In the genomic region with DNA sequence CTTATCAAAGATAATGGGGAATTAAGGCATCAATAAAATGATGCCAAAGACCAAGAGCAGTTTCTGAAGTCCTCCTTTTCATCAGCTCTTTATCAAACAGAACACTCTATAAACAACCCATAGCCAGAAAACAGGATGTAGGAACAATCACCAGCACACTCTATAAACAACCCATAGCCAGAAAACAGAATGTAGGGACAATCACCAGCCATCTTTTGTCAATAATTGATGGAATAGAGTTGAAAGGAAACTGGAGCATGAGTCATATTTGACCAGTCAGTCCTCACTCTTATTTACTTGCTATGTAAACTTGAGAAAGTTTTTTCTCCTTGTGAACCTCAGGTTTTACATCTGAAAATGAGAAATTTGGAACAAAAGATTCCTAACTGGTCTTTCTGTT, we compare ENCODE assay signal across 1 cellular context.
TF ChIP-seq lines count a peak whose summit lies in the region.

No MANE protein-coding gene starts in this region.

TF ChIP-seq in HepG2, 621 proteins besides CTCF, POLR2A, EP300 and RAD21 (continued from another document and continues in another):
- TF ChIP-seq, protein P1, sequence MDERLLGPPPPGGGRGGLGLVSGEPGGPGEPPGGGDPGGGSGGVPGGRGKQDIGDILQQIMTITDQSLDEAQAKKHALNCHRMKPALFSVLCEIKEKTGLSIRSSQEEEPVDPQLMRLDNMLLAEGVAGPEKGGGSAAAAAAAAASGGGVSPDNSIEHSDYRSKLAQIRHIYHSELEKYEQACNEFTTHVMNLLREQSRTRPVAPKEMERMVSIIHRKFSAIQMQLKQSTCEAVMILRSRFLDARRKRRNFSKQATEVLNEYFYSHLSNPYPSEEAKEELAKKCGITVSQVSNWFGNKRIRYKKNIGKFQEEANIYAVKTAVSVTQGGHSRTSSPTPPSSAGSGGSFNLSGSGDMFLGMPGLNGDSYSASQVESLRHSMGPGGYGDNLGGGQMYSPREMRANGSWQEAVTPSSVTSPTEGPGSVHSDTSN (CRISPR knock-in tag; IDR thresholded peaks at IDR 0.05) = no peak
- TF ChIP-seq MYC (CRISPR knock-in tag; IDR thresholded peaks at IDR 0.05; ENCODE audit: borderline replicate concordance) (no peak), ARNT2 (CRISPR knock-in tag; IDR thresholded peaks at IDR 0.05; ENCODE audit: low read depth) (no peak), HNRNPK (IDR thresholded peaks at IDR 0.05; ENCODE audit: low read depth, low read length, poor library complexity, severe bottlenecking) (no peak), TCF7 (IDR thresholded peaks at IDR 0.05; ENCODE audit: low read depth) (peak; percentile 65), ZSCAN12 (CRISPR knock-in tag; IDR thresholded peaks at IDR 0.05) (no peak), SIN3A (IDR thresholded peaks at IDR 0.05; ENCODE audit: borderline replicate concordance, low read depth, low read length) (no peak), ZNF101 (CRISPR knock-in tag; IDR thresholded peaks at IDR 0.05; ENCODE audit: borderline replicate concordance, low read depth) (no peak), ELF3 (CRISPR knock-in tag; IDR thresholded peaks at IDR 0.05) (peak; percentile 29; the same call in 1 of the 2 replicates), FOXJ3 (CRISPR knock-in tag; IDR thresholded peaks at IDR 0.05; ENCODE audit: borderline replicate concordance) (no peak), CREB1 (IDR thresholded peaks at IDR 0.05) (no peak), CREB1 (CRISPR knock-in tag; IDR thresholded peaks at IDR 0.05) (no peak), ZC3H4 (CRISPR knock-in tag; IDR thresholded peaks at IDR 0.05; ENCODE audit: borderline replicate concordance) (no peak), CEBPG (CRISPR knock-in tag; IDR thresholded peaks at IDR 0.05) (no peak), GTF3A (CRISPR knock-in tag; conservative IDR thresholded peaks at IDR 0.05) (no peak), ZFP1 (CRISPR knock-in tag; IDR thresholded peaks at IDR 0.05) (no peak), RFX1 (IDR thresholded peaks at IDR 0.05) (no peak), ZNF33A (CRISPR knock-in tag; IDR thresholded peaks at IDR 0.05; ENCODE audit: borderline replicate concordance) (no peak), ZNF326 (CRISPR knock-in tag; IDR thresholded peaks at IDR 0.05; ENCODE audit: borderline replicate concordance) (no peak), CAMTA2 (CRISPR knock-in tag; IDR thresholded peaks at IDR 0.05; ENCODE audit: borderline replicate concordance) (no peak), AGO1 (IDR thresholded peaks at IDR 0.05; ENCODE audit: low read depth, low read length, poor library complexity, severe bottlenecking) (no peak), GABPB1 (CRISPR knock-in tag; IDR thresholded peaks at IDR 0.05) (no peak), EZH2 (conservative IDR thresholded peaks at IDR 0.05; ENCODE audit: low read depth, low read length) (no peak), ZNF501 (CRISPR knock-in tag; IDR thresholded peaks at IDR 0.05) (no peak), HOXA9 (CRISPR knock-in tag; IDR thresholded peaks at IDR 0.05; ENCODE audit: borderline replicate concordance) (no peak), RBAK (CRISPR knock-in tag; IDR thresholded peaks at IDR 0.05) (no peak), BHLHE40 (IDR thresholded peaks at IDR 0.05; ENCODE audit: low read length) (peak; percentile 5; the same call in 1 of the 2 replicates), XBP1 (CRISPR knock-in tag; IDR thresholded peaks at IDR 0.05) (no peak), RAD51 (IDR thresholded peaks at IDR 0.05; ENCODE audit: borderline replicate concordance) (no peak), ZNF296 (CRISPR knock-in tag; conservative IDR thresholded peaks at IDR 0.05) (no peak), NFATC3 (CRISPR knock-in tag; IDR thresholded peaks at IDR 0.05) (no peak)
- TF ChIP-seq, protein P2, sequence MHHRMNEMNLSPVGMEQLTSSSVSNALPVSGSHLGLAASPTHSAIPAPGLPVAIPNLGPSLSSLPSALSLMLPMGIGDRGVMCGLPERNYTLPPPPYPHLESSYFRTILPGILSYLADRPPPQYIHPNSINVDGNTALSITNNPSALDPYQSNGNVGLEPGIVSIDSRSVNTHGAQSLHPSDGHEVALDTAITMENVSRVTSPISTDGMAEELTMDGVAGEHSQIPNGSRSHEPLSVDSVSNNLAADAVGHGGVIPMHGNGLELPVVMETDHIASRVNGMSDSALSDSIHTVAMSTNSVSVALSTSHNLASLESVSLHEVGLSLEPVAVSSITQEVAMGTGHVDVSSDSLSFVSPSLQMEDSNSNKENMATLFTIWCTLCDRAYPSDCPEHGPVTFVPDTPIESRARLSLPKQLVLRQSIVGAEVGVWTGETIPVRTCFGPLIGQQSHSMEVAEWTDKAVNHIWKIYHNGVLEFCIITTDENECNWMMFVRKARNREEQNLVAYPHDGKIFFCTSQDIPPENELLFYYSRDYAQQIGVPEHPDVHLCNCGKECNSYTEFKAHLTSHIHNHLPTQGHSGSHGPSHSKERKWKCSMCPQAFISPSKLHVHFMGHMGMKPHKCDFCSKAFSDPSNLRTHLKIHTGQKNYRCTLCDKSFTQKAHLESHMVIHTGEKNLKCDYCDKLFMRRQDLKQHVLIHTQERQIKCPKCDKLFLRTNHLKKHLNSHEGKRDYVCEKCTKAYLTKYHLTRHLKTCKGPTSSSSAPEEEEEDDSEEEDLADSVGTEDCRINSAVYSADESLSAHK (CRISPR knock-in tag; IDR thresholded peaks at IDR 0.05; ENCODE audit: borderline replicate concordance) = no peak
- TF ChIP-seq, protein P3, sequence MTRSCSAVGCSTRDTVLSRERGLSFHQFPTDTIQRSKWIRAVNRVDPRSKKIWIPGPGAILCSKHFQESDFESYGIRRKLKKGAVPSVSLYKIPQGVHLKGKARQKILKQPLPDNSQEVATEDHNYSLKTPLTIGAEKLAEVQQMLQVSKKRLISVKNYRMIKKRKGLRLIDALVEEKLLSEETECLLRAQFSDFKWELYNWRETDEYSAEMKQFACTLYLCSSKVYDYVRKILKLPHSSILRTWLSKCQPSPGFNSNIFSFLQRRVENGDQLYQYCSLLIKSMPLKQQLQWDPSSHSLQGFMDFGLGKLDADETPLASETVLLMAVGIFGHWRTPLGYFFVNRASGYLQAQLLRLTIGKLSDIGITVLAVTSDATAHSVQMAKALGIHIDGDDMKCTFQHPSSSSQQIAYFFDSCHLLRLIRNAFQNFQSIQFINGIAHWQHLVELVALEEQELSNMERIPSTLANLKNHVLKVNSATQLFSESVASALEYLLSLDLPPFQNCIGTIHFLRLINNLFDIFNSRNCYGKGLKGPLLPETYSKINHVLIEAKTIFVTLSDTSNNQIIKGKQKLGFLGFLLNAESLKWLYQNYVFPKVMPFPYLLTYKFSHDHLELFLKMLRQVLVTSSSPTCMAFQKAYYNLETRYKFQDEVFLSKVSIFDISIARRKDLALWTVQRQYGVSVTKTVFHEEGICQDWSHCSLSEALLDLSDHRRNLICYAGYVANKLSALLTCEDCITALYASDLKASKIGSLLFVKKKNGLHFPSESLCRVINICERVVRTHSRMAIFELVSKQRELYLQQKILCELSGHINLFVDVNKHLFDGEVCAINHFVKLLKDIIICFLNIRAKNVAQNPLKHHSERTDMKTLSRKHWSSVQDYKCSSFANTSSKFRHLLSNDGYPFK (CRISPR knock-in tag; IDR thresholded peaks at IDR 0.05; ENCODE audit: borderline replicate concordance) = no peak
- TF ChIP-seq, protein P4, sequence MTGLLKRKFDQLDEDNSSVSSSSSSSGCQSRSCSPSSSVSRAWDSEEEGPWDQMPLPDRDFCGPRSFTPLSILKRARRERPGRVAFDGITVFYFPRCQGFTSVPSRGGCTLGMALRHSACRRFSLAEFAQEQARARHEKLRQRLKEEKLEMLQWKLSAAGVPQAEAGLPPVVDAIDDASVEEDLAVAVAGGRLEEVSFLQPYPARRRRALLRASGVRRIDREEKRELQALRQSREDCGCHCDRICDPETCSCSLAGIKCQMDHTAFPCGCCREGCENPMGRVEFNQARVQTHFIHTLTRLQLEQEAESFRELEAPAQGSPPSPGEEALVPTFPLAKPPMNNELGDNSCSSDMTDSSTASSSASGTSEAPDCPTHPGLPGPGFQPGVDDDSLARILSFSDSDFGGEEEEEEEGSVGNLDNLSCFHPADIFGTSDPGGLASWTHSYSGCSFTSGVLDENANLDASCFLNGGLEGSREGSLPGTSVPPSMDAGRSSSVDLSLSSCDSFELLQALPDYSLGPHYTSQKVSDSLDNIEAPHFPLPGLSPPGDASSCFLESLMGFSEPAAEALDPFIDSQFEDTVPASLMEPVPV (CRISPR knock-in tag; IDR thresholded peaks at IDR 0.05) = no peak
- TF ChIP-seq, protein P5, sequence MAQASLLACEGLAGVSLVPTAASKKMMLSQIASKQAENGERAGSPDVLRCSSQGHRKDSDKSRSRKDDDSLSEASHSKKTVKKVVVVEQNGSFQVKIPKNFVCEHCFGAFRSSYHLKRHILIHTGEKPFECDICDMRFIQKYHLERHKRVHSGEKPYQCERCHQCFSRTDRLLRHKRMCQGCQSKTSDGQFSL (CRISPR knock-in tag; IDR thresholded peaks at IDR 0.05) = no peak
- TF ChIP-seq, protein P6, sequence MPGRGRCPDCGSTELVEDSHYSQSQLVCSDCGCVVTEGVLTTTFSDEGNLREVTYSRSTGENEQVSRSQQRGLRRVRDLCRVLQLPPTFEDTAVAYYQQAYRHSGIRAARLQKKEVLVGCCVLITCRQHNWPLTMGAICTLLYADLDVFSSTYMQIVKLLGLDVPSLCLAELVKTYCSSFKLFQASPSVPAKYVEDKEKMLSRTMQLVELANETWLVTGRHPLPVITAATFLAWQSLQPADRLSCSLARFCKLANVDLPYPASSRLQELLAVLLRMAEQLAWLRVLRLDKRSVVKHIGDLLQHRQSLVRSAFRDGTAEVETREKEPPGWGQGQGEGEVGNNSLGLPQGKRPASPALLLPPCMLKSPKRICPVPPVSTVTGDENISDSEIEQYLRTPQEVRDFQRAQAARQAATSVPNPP (CRISPR knock-in tag; IDR thresholded peaks at IDR 0.05) = no peak
- TF ChIP-seq, protein P7, sequence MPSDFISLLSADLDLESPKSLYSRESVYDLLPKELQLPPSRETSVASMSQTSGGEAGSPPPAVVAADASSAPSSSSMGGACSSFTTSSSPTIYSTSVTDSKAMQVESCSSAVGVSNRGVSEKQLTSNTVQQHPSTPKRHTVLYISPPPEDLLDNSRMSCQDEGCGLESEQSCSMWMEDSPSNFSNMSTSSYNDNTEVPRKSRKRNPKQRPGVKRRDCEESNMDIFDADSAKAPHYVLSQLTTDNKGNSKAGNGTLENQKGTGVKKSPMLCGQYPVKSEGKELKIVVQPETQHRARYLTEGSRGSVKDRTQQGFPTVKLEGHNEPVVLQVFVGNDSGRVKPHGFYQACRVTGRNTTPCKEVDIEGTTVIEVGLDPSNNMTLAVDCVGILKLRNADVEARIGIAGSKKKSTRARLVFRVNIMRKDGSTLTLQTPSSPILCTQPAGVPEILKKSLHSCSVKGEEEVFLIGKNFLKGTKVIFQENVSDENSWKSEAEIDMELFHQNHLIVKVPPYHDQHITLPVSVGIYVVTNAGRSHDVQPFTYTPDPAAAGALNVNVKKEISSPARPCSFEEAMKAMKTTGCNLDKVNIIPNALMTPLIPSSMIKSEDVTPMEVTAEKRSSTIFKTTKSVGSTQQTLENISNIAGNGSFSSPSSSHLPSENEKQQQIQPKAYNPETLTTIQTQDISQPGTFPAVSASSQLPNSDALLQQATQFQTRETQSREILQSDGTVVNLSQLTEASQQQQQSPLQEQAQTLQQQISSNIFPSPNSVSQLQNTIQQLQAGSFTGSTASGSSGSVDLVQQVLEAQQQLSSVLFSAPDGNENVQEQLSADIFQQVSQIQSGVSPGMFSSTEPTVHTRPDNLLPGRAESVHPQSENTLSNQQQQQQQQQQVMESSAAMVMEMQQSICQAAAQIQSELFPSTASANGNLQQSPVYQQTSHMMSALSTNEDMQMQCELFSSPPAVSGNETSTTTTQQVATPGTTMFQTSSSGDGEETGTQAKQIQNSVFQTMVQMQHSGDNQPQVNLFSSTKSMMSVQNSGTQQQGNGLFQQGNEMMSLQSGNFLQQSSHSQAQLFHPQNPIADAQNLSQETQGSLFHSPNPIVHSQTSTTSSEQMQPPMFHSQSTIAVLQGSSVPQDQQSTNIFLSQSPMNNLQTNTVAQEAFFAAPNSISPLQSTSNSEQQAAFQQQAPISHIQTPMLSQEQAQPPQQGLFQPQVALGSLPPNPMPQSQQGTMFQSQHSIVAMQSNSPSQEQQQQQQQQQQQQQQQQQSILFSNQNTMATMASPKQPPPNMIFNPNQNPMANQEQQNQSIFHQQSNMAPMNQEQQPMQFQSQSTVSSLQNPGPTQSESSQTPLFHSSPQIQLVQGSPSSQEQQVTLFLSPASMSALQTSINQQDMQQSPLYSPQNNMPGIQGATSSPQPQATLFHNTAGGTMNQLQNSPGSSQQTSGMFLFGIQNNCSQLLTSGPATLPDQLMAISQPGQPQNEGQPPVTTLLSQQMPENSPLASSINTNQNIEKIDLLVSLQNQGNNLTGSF (CRISPR knock-in tag; IDR thresholded peaks at IDR 0.05) = no peak
- TF ChIP-seq, protein P8, sequence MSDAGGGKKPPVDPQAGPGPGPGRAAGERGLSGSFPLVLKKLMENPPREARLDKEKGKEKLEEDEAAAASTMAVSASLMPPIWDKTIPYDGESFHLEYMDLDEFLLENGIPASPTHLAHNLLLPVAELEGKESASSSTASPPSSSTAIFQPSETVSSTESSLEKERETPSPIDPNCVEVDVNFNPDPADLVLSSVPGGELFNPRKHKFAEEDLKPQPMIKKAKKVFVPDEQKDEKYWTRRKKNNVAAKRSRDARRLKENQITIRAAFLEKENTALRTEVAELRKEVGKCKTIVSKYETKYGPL (CRISPR knock-in tag; IDR thresholded peaks at IDR 0.05) = no peak
- TF ChIP-seq, protein P9, sequence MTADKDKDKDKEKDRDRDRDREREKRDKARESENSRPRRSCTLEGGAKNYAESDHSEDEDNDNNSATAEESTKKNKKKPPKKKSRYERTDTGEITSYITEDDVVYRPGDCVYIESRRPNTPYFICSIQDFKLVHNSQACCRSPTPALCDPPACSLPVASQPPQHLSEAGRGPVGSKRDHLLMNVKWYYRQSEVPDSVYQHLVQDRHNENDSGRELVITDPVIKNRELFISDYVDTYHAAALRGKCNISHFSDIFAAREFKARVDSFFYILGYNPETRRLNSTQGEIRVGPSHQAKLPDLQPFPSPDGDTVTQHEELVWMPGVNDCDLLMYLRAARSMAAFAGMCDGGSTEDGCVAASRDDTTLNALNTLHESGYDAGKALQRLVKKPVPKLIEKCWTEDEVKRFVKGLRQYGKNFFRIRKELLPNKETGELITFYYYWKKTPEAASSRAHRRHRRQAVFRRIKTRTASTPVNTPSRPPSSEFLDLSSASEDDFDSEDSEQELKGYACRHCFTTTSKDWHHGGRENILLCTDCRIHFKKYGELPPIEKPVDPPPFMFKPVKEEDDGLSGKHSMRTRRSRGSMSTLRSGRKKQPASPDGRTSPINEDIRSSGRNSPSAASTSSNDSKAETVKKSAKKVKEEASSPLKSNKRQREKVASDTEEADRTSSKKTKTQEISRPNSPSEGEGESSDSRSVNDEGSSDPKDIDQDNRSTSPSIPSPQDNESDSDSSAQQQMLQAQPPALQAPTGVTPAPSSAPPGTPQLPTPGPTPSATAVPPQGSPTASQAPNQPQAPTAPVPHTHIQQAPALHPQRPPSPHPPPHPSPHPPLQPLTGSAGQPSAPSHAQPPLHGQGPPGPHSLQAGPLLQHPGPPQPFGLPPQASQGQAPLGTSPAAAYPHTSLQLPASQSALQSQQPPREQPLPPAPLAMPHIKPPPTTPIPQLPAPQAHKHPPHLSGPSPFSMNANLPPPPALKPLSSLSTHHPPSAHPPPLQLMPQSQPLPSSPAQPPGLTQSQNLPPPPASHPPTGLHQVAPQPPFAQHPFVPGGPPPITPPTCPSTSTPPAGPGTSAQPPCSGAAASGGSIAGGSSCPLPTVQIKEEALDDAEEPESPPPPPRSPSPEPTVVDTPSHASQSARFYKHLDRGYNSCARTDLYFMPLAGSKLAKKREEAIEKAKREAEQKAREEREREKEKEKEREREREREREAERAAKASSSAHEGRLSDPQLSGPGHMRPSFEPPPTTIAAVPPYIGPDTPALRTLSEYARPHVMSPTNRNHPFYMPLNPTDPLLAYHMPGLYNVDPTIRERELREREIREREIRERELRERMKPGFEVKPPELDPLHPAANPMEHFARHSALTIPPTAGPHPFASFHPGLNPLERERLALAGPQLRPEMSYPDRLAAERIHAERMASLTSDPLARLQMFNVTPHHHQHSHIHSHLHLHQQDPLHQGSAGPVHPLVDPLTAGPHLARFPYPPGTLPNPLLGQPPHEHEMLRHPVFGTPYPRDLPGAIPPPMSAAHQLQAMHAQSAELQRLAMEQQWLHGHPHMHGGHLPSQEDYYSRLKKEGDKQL (CRISPR knock-in tag; IDR thresholded peaks at IDR 0.05; ENCODE audit: low read depth) = no peak
